1 cellular context compared by ENCODE assay signal in genomic region chr22:40636380-40637180, GRCh38.
TF ChIP-seq lines count a peak whose summit lies in the region.

TSS of gene MRTFA (minus strand) at chr22:40636719.

TF ChIP-seq in HepG2, 621 proteins besides CTCF, POLR2A, EP300 and RAD21 (continued from another document and continues in another):
- TF ChIP-seq ZNF609 (CRISPR knock-in tag; IDR thresholded peaks at IDR 0.05; ENCODE audit: borderline replicate concordance) (no peak; the same call in 1 of the 2 replicates), ARNT (IDR thresholded peaks at IDR 0.05) (no peak), ZNF615 (CRISPR knock-in tag; IDR thresholded peaks at IDR 0.05; ENCODE audit: borderline replicate concordance) (no peak), ZNF280B (CRISPR knock-in tag; IDR thresholded peaks at IDR 0.05; ENCODE audit: borderline replicate concordance) (peak; percentile 70), KMT2B (CRISPR knock-in tag; IDR thresholded peaks at IDR 0.05) (peak; percentile 81), NCOR1 (IDR thresholded peaks at IDR 0.05; ENCODE audit: borderline replicate concordance, low read length) (no peak), RORA (CRISPR knock-in tag; IDR thresholded peaks at IDR 0.05) (no peak), PBX2 (CRISPR knock-in tag; IDR thresholded peaks at IDR 0.05) (peak; percentile 99), SPEN (CRISPR knock-in tag; IDR thresholded peaks at IDR 0.05; ENCODE audit: low read depth) (peak; percentile 89), FIP1L1 (IDR thresholded peaks at IDR 0.05; ENCODE audit: borderline replicate concordance, insufficient read depth, low read depth, low read length) (no peak), NFRKB (IDR thresholded peaks at IDR 0.05) (no peak), ZNF3 (CRISPR knock-in tag; IDR thresholded peaks at IDR 0.05) (no peak), AGO1 (IDR thresholded peaks at IDR 0.05; ENCODE audit: low read depth, low read length, poor library complexity, severe bottlenecking) (no peak), ZNF720 (CRISPR knock-in tag; IDR thresholded peaks at IDR 0.05) (no peak), HNRNPK (IDR thresholded peaks at IDR 0.05; ENCODE audit: low read depth, low read length, poor library complexity, severe bottlenecking) (peak; percentile 83), KAT8 (CRISPR knock-in tag; IDR thresholded peaks at IDR 0.05) (peak; percentile 66), ZBTB40 (IDR thresholded peaks at IDR 0.05) (no peak), ZBTB40 (CRISPR knock-in tag; IDR thresholded peaks at IDR 0.05) (no peak), JDP2 (CRISPR knock-in tag; IDR thresholded peaks at IDR 0.05; ENCODE audit: borderline replicate concordance) (no peak), ZBTB37 (CRISPR knock-in tag; IDR thresholded peaks at IDR 0.05) (no peak), PBX3 (CRISPR knock-in tag; IDR thresholded peaks at IDR 0.05; ENCODE audit: borderline replicate concordance) (peak; percentile 97), SAFB2 (CRISPR knock-in tag; IDR thresholded peaks at IDR 0.05; ENCODE audit: borderline replicate concordance, low read depth) (peak; percentile 82), NBN (conservative IDR thresholded peaks at IDR 0.05) (no peak), ZNF232 (CRISPR knock-in tag; IDR thresholded peaks at IDR 0.05; ENCODE audit: borderline replicate concordance) (peak; percentile 55; the same call in 1 of the 2 replicates), ZNF235 (CRISPR knock-in tag; IDR thresholded peaks at IDR 0.05; ENCODE audit: borderline replicate concordance) (no peak), MED8 (CRISPR knock-in tag; IDR thresholded peaks at IDR 0.05; ENCODE audit: insufficient replicate concordance) (no peak), ZNF788 (CRISPR knock-in tag; IDR thresholded peaks at IDR 0.05; ENCODE audit: borderline replicate concordance) (no peak), NFATC3 (CRISPR knock-in tag; IDR thresholded peaks at IDR 0.05) (no peak), YEATS2 (CRISPR knock-in tag; IDR thresholded peaks at IDR 0.05; ENCODE audit: borderline replicate concordance) (peak; percentile 82; the same call in 1 of the 2 replicates), IKZF4 (CRISPR knock-in tag; IDR thresholded peaks at IDR 0.05; ENCODE audit: borderline replicate concordance, low read depth, not compliant biosample characterization) (peak; percentile 70), ZMYM2 (CRISPR knock-in tag; IDR thresholded peaks at IDR 0.05) (no peak), ZBTB7B (CRISPR knock-in tag; IDR thresholded peaks at IDR 0.05) (no peak; the same call in 1 of the 2 replicates), NFKB2 (CRISPR knock-in tag; IDR thresholded peaks at IDR 0.05; ENCODE audit: borderline replicate concordance) (no peak), ZNF20 (CRISPR knock-in tag; IDR thresholded peaks at IDR 0.05) (no peak), ZNF446 (CRISPR knock-in tag; IDR thresholded peaks at IDR 0.05) (no peak; the same call in 1 of the 2 replicates), ZNF512B (CRISPR knock-in tag; IDR thresholded peaks at IDR 0.05; ENCODE audit: borderline replicate concordance) (no peak)
